ENCODE assay signal across 5 cellular contexts in genomic region chr18:5632041-5632440, GRCh38.
"Had no signal": no experiment of that assay in that cellular context is flagged by ENCODE, and none has a peak within 500 bp of the region (broad histone marks: within the 10 kb centered on the region; RNA-seq: fewer than 3 reads in every experiment).

No MANE protein-coding gene starts in this region.

- H3K27ac ChIP-seq: HL-60 had no signal

- DNase-seq: IMR-90, KBM-7, KG1 had no signal

- H3K4me3 ChIP-seq: K562 had no signal
